Comparison of ENCODE assay signal across 26 cellular contexts in the genomic region with DNA sequence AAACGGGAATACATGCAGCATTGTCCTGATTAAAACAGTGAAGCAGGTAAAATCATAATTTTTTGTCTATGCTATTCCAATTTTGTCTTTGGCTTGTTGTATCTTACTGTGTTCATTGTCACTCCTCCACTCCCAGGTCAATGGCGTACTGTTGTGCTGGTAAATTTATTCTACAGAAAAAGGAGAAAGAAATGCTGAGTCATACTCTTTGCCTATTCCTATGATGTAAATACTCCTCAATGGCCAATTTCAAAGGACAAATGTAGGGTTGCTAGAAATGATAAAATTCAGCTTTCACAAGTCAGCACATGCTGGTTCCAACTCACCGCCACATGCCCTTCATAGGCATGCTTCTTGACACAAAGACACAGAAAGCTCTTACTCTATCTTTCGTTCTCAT.
DNase-seq lines count a peak whose midpoint lies in the region; ATAC-seq, FAIRE-seq and TF ChIP-seq lines count a peak whose summit lies in the region.
"Had no signal": no experiment of that assay in that cellular context is flagged by ENCODE, and none has a peak within 500 bp of the region (broad histone marks: within the 10 kb centered on the region; RNA-seq: fewer than 3 reads in every experiment).

No MANE protein-coding gene starts in this region.

- no peaks in the 10 kb centered on the region for H3K36me3 Mint-ChIP-seq in endodermal cell (ENCODE audit: low read depth)
- H3K36me3 Mint-ChIP-seq: CD4-positive, CD25-positive, alpha-beta regulatory T cell had no signal

- H3K27ac Mint-ChIP-seq in endodermal cell, result peak overlapping the region; percentile 65
- H3K27ac Mint-ChIP-seq: CD4-positive, CD25-positive, alpha-beta regulatory T cell had no signal

- H3K79me2 ChIP-seq in HCT116 (ENCODE audit: insufficient read depth, low read length), result no peaks in the 10 kb centered on the region
- no peaks in the 10 kb centered on the region for H3K79me2 ChIP-seq in SU-DHL-6 (ENCODE audit: insufficient read depth, low read length)

- no peak overlapping the region for H3K4me3 ChIP-seq in A549
- no peak overlapping the region for H3K4me3 ChIP-seq in HCT116 (replicated peaks in 1 of 2; ENCODE audit: low read depth in 1 of 2, low read length in 2 of 2)
- no peak overlapping the region for H3K4me3 ChIP-seq in SU-DHL-6 (ENCODE audit: insufficient read depth, low read length, poor library complexity, severe bottlenecking)
- no peak overlapping the region for H3K4me3 ChIP-seq in endodermal cell (ENCODE audit: low read length)
- H3K4me3 ChIP-seq: BLaER1, GM12878 had no signal

- no peak overlapping the region for H3K4me2 ChIP-seq in A549
- H3K4me2 ChIP-seq in HCT116 (ENCODE audit: low read length), result no peak overlapping the region
- no peak overlapping the region for H3K4me2 ChIP-seq in SU-DHL-6 (ENCODE audit: low read depth, low read length, poor library complexity, severe bottlenecking)
- H3K4me2 ChIP-seq: BLaER1 had no signal

- WGBS in A549 (ENCODE audit: missing lambda C conversion rate), result 60% methylated on average over 4 of the region's 4 CpGs
- WGBS in endodermal cell (ENCODE audit: insufficient coverage in 1 of 2, insufficient read length in 1 of 2), 2 experiments, result 78 to 89% methylated on average over 1 to 3 of the region's 4 CpGs

- TF ChIP-seq CTCF in A549 (IDR thresholded peaks at IDR 0.05) (no peak), HCT116 (IDR thresholded peaks at IDR 0.05 in 2 of 3, conservative IDR thresholded peaks at IDR 0.05 in 1 of 3; ENCODE audit: borderline replicate concordance in 1 of 3, insufficient read depth in 1 of 3, low read depth in 2 of 3, low read length in 2 of 3) (no peak), SU-DHL-6 (IDR thresholded peaks at IDR 0.05; ENCODE audit: insufficient read depth, low read length, poor library complexity, severe bottlenecking) (no peak), endodermal cell (conservative IDR thresholded peaks at IDR 0.05) (no peak)

- BruUV-seq in HCT116 (replicated peaks; lab: Mats Ljungman, UMichigan), result no TSS peak

- H4K20me1 ChIP-seq in HCT116 (ENCODE audit: insufficient read depth), result no peaks in the 10 kb centered on the region
- no peaks in the 10 kb centered on the region for H4K20me1 ChIP-seq in SU-DHL-6 (ENCODE audit: low read depth, low read length)
- H4K20me1 ChIP-seq: BLaER1 had no signal

- H3K9me3 ChIP-seq in A549 (no peaks in the 10 kb centered on the region), HCT116 (ENCODE audit: control insufficient read depth in 1 of 2, insufficient read depth in 1 of 2, low read depth in 1 of 2, low read length in 2 of 2) (no peaks in the 10 kb centered on the region), SU-DHL-6 (ENCODE audit: insufficient read depth, low read length) (peaks cover 4% of the 10 kb centered on the region; the same call in 1 of the 2 replicates), endodermal cell (ENCODE audit: control insufficient read depth, low read length) (no peaks in the 10 kb centered on the region)

- H3K9me2 ChIP-seq in HCT116 (ENCODE audit: insufficient read depth) (no peaks in the 10 kb centered on the region), SU-DHL-6 (replicated peaks; ENCODE audit: insufficient read depth, low read length) (no peaks in the 10 kb centered on the region)

- H3K36me3 ChIP-seq in HCT116 (ENCODE audit: control insufficient read depth in 1 of 2, insufficient read depth in 2 of 2, low read length in 2 of 2) (no peaks in the 10 kb centered on the region), SU-DHL-6 (ENCODE audit: low read length) (no peaks in the 10 kb centered on the region), endodermal cell (ENCODE audit: control insufficient read depth, insufficient read depth, low read length) (no peaks in the 10 kb centered on the region)
- H3K36me3 ChIP-seq: BLaER1 had no signal

- DNase-seq in A549 (ENCODE audit: low read depth in 1 of 2, low spot score in 1 of 2) (no peak), HCT116 (ENCODE audit: low read depth, low spot score) (no peak), endodermal cell (no peak), glomerular visceral epithelial cell (ENCODE audit: extremely low spot score) (no peak), NOMO-1 treated with DMSO at 0.1 percent for 48 hours (lab: John Stamatoyannopoulos, UW; ENCODE audit: unreplicated experiment) (no peak)
- DNase-seq: CD4-positive, CD25-positive, alpha-beta regulatory T cell; DMS153; GDM1; Kasumi-1; NCI-H1092 treated with DMSO at 0.1 percent for 48 hours; NCI-H1436; NCI-H187; NCI-H2081 treated with DMSO at 0.1 percent for 48 hours; NCI-H2171; NCI-H345; NCI-H510A treated with DMSO at 0.1 percent for 48 hours; SHP77; T-helper 1 cell had no signal

- no peaks in the 10 kb centered on the region for H3F3A ChIP-seq in SU-DHL-6 (ENCODE audit: insufficient read depth)

- H3K4me1 ChIP-seq in A549, result no peaks in the 10 kb centered on the region
- no peaks in the 10 kb centered on the region for H3K4me1 ChIP-seq in HCT116 (ENCODE audit: control insufficient read depth in 1 of 2, insufficient read depth in 2 of 2, low read length in 2 of 2)
- H3K4me1 ChIP-seq in endodermal cell (ENCODE audit: control insufficient read depth, insufficient read depth, low read length), result no peaks in the 10 kb centered on the region
- H3K4me1 ChIP-seq: BLaER1 had no signal

- no peak for ATAC-seq in A549
- no peak for ATAC-seq in HCT116
- ATAC-seq in GM18873 (IDR thresholded peaks at IDR 0.05; ENCODE audit: low FRiP score, unreplicated experiment), result no peak
- ATAC-seq: GM12878, Panc1 had no signal

- intact Hi-C loops in HCT116 (cut with micrococcal nuclease), result no loop called here

- H3K27me3 ChIP-seq in HCT116 (ENCODE audit: insufficient read depth, low read length) (no peaks in the 10 kb centered on the region), SU-DHL-6 (ENCODE audit: low read length) (no peaks in the 10 kb centered on the region), endodermal cell (ENCODE audit: control insufficient read depth, insufficient read depth, low read length, poor library complexity, severe bottlenecking) (no peaks in the 10 kb centered on the region)
- H3K27me3 ChIP-seq: BLaER1 had no signal

- H3K9me3 Mint-ChIP-seq in endodermal cell, result no peaks in the 10 kb centered on the region

- peaks cover 4% of the 10 kb centered on the region for H3K4me1 Mint-ChIP-seq in endodermal cell
- H3K4me1 Mint-ChIP-seq: CD4-positive, CD25-positive, alpha-beta regulatory T cell had no signal

- CTCF ChIA-PET in A549 (lab: Yijun Ruan, JAX) (no interaction called here), HCT116 (lab: Charles Lee) (no interaction called here)

- RAD21 ChIA-PET in HCT116 (lab: Charles Lee; ENCODE audit: low non-redundant PET in 1 of 2, low total read pairs in 2 of 2, uncharacterized antibody in 2 of 2, unreplicated experiment in 2 of 2), result no interaction called here

- H3K4me3 Mint-ChIP-seq in endodermal cell, result no peak overlapping the region
- H3K4me3 Mint-ChIP-seq: CD4-positive, CD25-positive, alpha-beta regulatory T cell had no signal

- POLR2A ChIA-PET in A549 (lab: Yijun Ruan, JAX) (no interaction called here), HCT116 (lab: Charles Lee) (no interaction called here)

- H2AFZ ChIP-seq in HCT116 (ENCODE audit: low read depth, low read length, poor library complexity, severe bottlenecking) (peak overlapping the region; percentile 48), SU-DHL-6 (ENCODE audit: low read depth, low read length, severe bottlenecking) (peak overlapping the region; percentile 58)

- no peak for TF ChIP-seq RAD21 in A549 (conservative IDR thresholded peaks at IDR 0.05 in 1 of 2, IDR thresholded peaks at IDR 0.05 in 1 of 2)
- TF ChIP-seq RAD21 in HCT116 (IDR thresholded peaks at IDR 0.05; ENCODE audit: low read depth), result no peak

- H3K27me3 Mint-ChIP-seq in endodermal cell (ENCODE audit: insufficient read depth), result no peaks in the 10 kb centered on the region
- H3K27me3 Mint-ChIP-seq: CD4-positive, CD25-positive, alpha-beta regulatory T cell had no signal

- no peak overlapping the region for H3K9ac ChIP-seq in HCT116 (ENCODE audit: low read length)
- no peak overlapping the region for H3K9ac ChIP-seq in SU-DHL-6 (ENCODE audit: low read length)
- no peak overlapping the region for H3K9ac ChIP-seq in endodermal cell (ENCODE audit: extremely low read depth, low read length, poor library complexity, severe bottlenecking)
- H3K9ac ChIP-seq: BLaER1 had no signal

- no peak for FAIRE-seq in A549 (lab: Jason Lieb, UNC)
- FAIRE-seq: GM12878, GM19239, H54 had no signal

- TF ChIP-seq EP300 in A549 (IDR thresholded peaks at IDR 0.05), result no peak

- H3K27ac ChIP-seq in A549, result no peak overlapping the region
- no peak overlapping the region for H3K27ac ChIP-seq in HCT116 (ENCODE audit: low read depth, low read length)
- no peak overlapping the region for H3K27ac ChIP-seq in SU-DHL-6 (ENCODE audit: low read depth, low read length)
- H3K27ac ChIP-seq in endodermal cell (ENCODE audit: low read depth, low read length), result no peak overlapping the region
- H3K27ac ChIP-seq: BLaER1, RWPE1 had no signal

- TF ChIP-seq POLR2A in A549 (IDR thresholded peaks at IDR 0.05; ENCODE audit: low read length) (no peak), HCT116 (IDR thresholded peaks at IDR 0.05; ENCODE audit: borderline replicate concordance, extremely low read depth, insufficient read depth, insufficient read length) (no peak)

TF ChIP-seq in A549, 52 proteins besides CTCF, POLR2A, EP300 and RAD21 (continues in another document):
- no peak for TF ChIP-seq SMC3 (IDR thresholded peaks at IDR 0.05)
- TF ChIP-seq MAFK (IDR thresholded peaks at IDR 0.05; ENCODE audit: partially characterized antibody), result peak; percentile 85
- no peak for TF ChIP-seq HDAC2 (IDR thresholded peaks at IDR 0.05)
- TF ChIP-seq ZC3H11A (IDR thresholded peaks at IDR 0.05), result no peak
- peak; percentile 81; the same call in 1 of the 2 replicates for TF ChIP-seq NFE2L2 (conservative IDR thresholded peaks at IDR 0.05; ENCODE audit: low read length)
- no peak for TF ChIP-seq MAZ (IDR thresholded peaks at IDR 0.05; ENCODE audit: borderline replicate concordance, low read depth, low read length)
- no peak for TF ChIP-seq NPAS2 (CRISPR knock-in tag; IDR thresholded peaks at IDR 0.05; ENCODE audit: borderline replicate concordance)
- no peak for TF ChIP-seq BHLHE40 (IDR thresholded peaks at IDR 0.05; ENCODE audit: low read depth, low read length)

TF ChIP-seq in HCT116, 20 proteins besides CTCF, POLR2A, EP300 and RAD21 (continues in another document):
- TF ChIP-seq CEBPB (IDR thresholded peaks at IDR 0.05; ENCODE audit: low read depth), result no peak
- TF ChIP-seq EZH2 (IDR thresholded peaks at IDR 0.05), result no peak
- no peak for TF ChIP-seq YY1 (IDR thresholded peaks at IDR 0.05; ENCODE audit: extremely low read depth, insufficient replicate concordance, low read depth, low read length)
